Comparison of ENCODE assay signal across 24 cellular contexts in the genomic region with DNA sequence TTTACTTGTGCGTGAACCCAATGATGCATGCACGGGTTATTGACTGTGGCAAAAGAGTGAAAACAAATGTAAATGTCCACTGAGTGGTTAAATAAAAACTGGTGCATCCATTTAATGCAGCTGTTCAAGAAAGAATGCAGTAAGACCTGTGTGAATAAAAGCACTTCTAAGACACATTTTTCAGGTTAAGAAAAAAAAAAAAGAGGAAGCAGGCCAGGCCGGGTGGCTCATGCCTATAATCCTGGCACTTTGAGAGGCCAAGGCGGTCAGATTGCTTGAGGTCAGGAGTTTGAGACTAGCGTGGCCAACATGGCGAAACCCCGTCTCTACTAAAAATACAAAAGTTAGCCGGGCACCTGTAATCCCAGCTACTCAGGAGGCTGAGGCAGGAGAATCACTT. TPM values are rescaled to one million over a fixed set of nuclear protein-coding genes. Genes with fewer than 3 reads are reported as not detected.
"Had no signal": no experiment of that assay in that cellular context is flagged by ENCODE, and none has a peak within 500 bp of the region (broad histone marks: within the 10 kb centered on the region; RNA-seq: fewer than 3 reads in every experiment).

No MANE protein-coding gene starts in this region.

- H3K27ac ChIP-seq: dorsolateral prefrontal cortex, epithelial cell of prostate, right atrium auricular region, transverse colon had no signal

- H3K27me3 ChIP-seq: dorsolateral prefrontal cortex, right atrium auricular region, transverse colon had no signal

- H3K4me3 ChIP-seq: dorsolateral prefrontal cortex, right atrium auricular region, transverse colon had no signal

- H3K4me3 Mint-ChIP-seq: activated CD4-positive, alpha-beta T cell treated with anti-CD3 and anti-CD28 coated beads, Interleukin-2, amount 10 ng/mL, durations not matched to agents 7 days and 5 days; activated CD8-positive, alpha-beta T cell treated with anti-CD3 and anti-CD28 coated beads, Interleukin-2, amount 10 ng/mL, durations not matched to agents 7 days and 5 days; activated naive CD4-positive, alpha-beta T cell treated with anti-CD3 and anti-CD28 coated beads, Interleukin-2, amount 10 ng/mL, durations not matched to agents 7 days and 5 days; activated naive CD8-positive, alpha-beta T cell treated with anti-CD3 and anti-CD28 coated beads, Interleukin-2, amount 50 U/mL, for 24 hours; activated T-cell treated with anti-CD3 and anti-CD28 coated beads, Interleukin-2, amount 50 U/mL, for 4 hours; brain; naive thymus-derived CD8-positive, alpha-beta T cell; stimulated activated naive CD8-positive, alpha-beta T cell treated with anti-CD3 and anti-CD28 coated beads, Interleukin-15, Interleukin-2, amounts not matched to agents 100 ng/mL and 50 ng/mL, for 24 hours; T-helper 2 cell treated with Interferon-gamma antibody and Interleukin-4, amounts not matched to agents 5 μg/mL and 100 μg/mL, for 36 hours had no signal

- H3K36me3 ChIP-seq: right atrium auricular region, transverse colon had no signal

- H3K4me1 Mint-ChIP-seq: activated CD4-positive, alpha-beta T cell treated with anti-CD3 and anti-CD28 coated beads, Interleukin-2, amount 10 ng/mL, durations not matched to agents 7 days and 5 days; activated naive CD4-positive, alpha-beta T cell treated with anti-CD3 and anti-CD28 coated beads, Interleukin-2, amount 10 ng/mL, durations not matched to agents 7 days and 5 days; activated naive CD8-positive, alpha-beta T cell treated with anti-CD3 and anti-CD28 coated beads, Interleukin-2, amount 50 U/mL, for 24 hours; brain; naive thymus-derived CD8-positive, alpha-beta T cell had no signal

- H3K27ac Mint-ChIP-seq: activated CD4-positive, alpha-beta T cell treated with anti-CD3 and anti-CD28 coated beads, Interleukin-2, amount 10 ng/mL, durations not matched to agents 7 days and 5 days; activated CD8-positive, alpha-beta T cell treated with anti-CD3 and anti-CD28 coated beads, Interleukin-2, amount 10 ng/mL, durations not matched to agents 7 days and 5 days; activated naive CD4-positive, alpha-beta T cell treated with anti-CD3 and anti-CD28 coated beads, Interleukin-2, amount 10 ng/mL, durations not matched to agents 7 days and 5 days; activated naive CD8-positive, alpha-beta T cell treated with anti-CD3 and anti-CD28 coated beads, Interleukin-2, amount 50 U/mL, for 24 hours; stimulated activated naive CD8-positive, alpha-beta T cell treated with anti-CD3 and anti-CD28 coated beads, Interleukin-15, Interleukin-2, amounts not matched to agents 100 ng/mL and 50 ng/mL, for 24 hours; T-helper 2 cell treated with Interferon-gamma antibody and Interleukin-4, amounts not matched to agents 5 μg/mL and 100 μg/mL, for 36 hours had no signal

- H3K9me3 Mint-ChIP-seq: activated CD4-positive, alpha-beta T cell treated with anti-CD3 and anti-CD28 coated beads, Interleukin-2, amount 10 ng/mL, durations not matched to agents 7 days and 5 days; activated naive CD4-positive, alpha-beta T cell treated with anti-CD3 and anti-CD28 coated beads, Interleukin-2, amount 10 ng/mL, durations not matched to agents 7 days and 5 days; activated naive CD8-positive, alpha-beta T cell treated with anti-CD3 and anti-CD28 coated beads, Interleukin-2, amount 50 U/mL, for 24 hours; activated T-cell treated with anti-CD3 and anti-CD28 coated beads, Interleukin-2, amount 50 U/mL, for 4 hours; brain; naive thymus-derived CD8-positive, alpha-beta T cell; stimulated activated naive CD8-positive, alpha-beta T cell treated with anti-CD3 and anti-CD28 coated beads, Interleukin-15, Interleukin-2, amounts not matched to agents 100 ng/mL and 50 ng/mL, for 24 hours; T-helper 2 cell treated with Interferon-gamma antibody and Interleukin-4, amounts not matched to agents 5 μg/mL and 100 μg/mL, for 36 hours had no signal

- H3K4me1 ChIP-seq: right atrium auricular region, transverse colon had no signal

- ATAC-seq: activated CD4-positive, CD25-positive, alpha-beta regulatory T cell treated with anti-CD3 and anti-CD28 coated beads, Interleukin-2, amount 50 U/mL, for 24 hours; activated CD8-positive, alpha-beta T cell treated with anti-CD3 and anti-CD28 coated beads, Interleukin-2, amount 10 ng/mL, durations not matched to agents 7 days and 5 days; activated naive CD8-positive, alpha-beta T cell treated with anti-CD3 and anti-CD28 coated beads, Interleukin-2, amount 50 U/mL, for 24 hours; activated T-cell treated with anti-CD3 and anti-CD28 coated beads, Interleukin-2, amount 50 U/mL, for 4 hours; naive thymus-derived CD8-positive, alpha-beta T cell had no signal

- H3K27me3 Mint-ChIP-seq: activated CD4-positive, alpha-beta T cell treated with anti-CD3 and anti-CD28 coated beads, Interleukin-2, amount 10 ng/mL, durations not matched to agents 7 days and 5 days; activated naive CD8-positive, alpha-beta T cell treated with anti-CD3 and anti-CD28 coated beads, Interleukin-2, amount 50 U/mL, for 24 hours; stimulated activated naive CD8-positive, alpha-beta T cell treated with anti-CD3 and anti-CD28 coated beads, Interleukin-15, Interleukin-2, amounts not matched to agents 100 ng/mL and 50 ng/mL, for 24 hours had no signal

- H3K36me3 Mint-ChIP-seq: activated naive CD4-positive, alpha-beta T cell treated with anti-CD3 and anti-CD28 coated beads, Interleukin-2, amount 10 ng/mL, durations not matched to agents 7 days and 5 days; brain; naive thymus-derived CD8-positive, alpha-beta T cell had no signal

- H3K9me3 ChIP-seq: right atrium auricular region, transverse colon had no signal

- FAIRE-seq: colon had no signal

- DNase-seq: activated CD4-positive, alpha-beta T cell treated with anti-CD3 and anti-CD28 coated beads, Interleukin-2, amount 10 ng/mL, durations not matched to agents 7 days and 5 days; activated CD8-positive, alpha-beta T cell treated with anti-CD3 and anti-CD28 coated beads, Interleukin-2, amount 10 ng/mL, durations not matched to agents 7 days and 5 days; activated naive CD4-positive, alpha-beta T cell treated with anti-CD3 and anti-CD28 coated beads, Interleukin-2, amount 10 ng/mL, durations not matched to agents 7 days and 5 days; activated naive CD8-positive, alpha-beta T cell treated with anti-CD3 and anti-CD28 coated beads, Interleukin-2, amount 50 U/mL, for 24 hours; activated T-cell treated with anti-CD3 and anti-CD28 coated beads, Interleukin-2, amount 50 U/mL, for 4 hours; anterior cingulate cortex; caudate nucleus; dorsolateral prefrontal cortex; foreskin fibroblast; mesenchymal stem cell; naive thymus-derived CD8-positive, alpha-beta T cell; nucleus accumbens; stimulated activated CD4-positive, alpha-beta T cell treated with anti-CD3 and anti-CD28 coated beads, Interleukin-2, amount 100 ng/mL, for 24 hours; transverse colon had no signal

RNA-seq across cellular contexts. Expression of a gene that starts 11.8 kb away (rescaled TPM):
- total RNA-seq: activated CD4-positive, alpha-beta T cell treated with anti-CD3 and anti-CD28 coated beads, Interleukin-2, amount 10 ng/mL, durations not matched to agents 7 days and 5 days; activated CD8-positive, alpha-beta T cell treated with anti-CD3 and anti-CD28 coated beads, Interleukin-2, amount 10 ng/mL, durations not matched to agents 7 days and 5 days; activated T-cell treated with anti-CD3 and anti-CD28 coated beads, Interleukin-2, amount 50 U/mL, for 4 hours; glomerular endothelial cell; lower leg skin; naive thymus-derived CD8-positive, alpha-beta T cell; right atrium auricular region; skeletal muscle tissue had no signal
- polyA plus RNA-seq: naive thymus-derived CD8-positive, alpha-beta T cell had no signal
